10 cellular contexts compared by ENCODE assay signal in genomic region chr15:82808634-82809041, GRCh38. TPM values are rescaled to one million over a fixed set of nuclear protein-coding genes. Genes with fewer than 3 reads are reported as not detected.
DNase-seq lines count a peak whose midpoint lies in the region; ATAC-seq and TF ChIP-seq lines count a peak whose summit lies in the region.
"Had no signal": no experiment of that assay in that cellular context is flagged by ENCODE, and none has a peak within 500 bp of the region (broad histone marks: within the 10 kb centered on the region; RNA-seq: fewer than 3 reads in every experiment).

No MANE protein-coding gene starts in this region.

- intact Hi-C loops in Calu3 (cut with micrococcal nuclease; ENCODE audit: unreplicated experiment) (loop anchor here (2.0 to 5.0 kb wide), 2 partner anchors 58 to 161 kb away; partner anchors contain the start of gene CPEB1), dorsolateral prefrontal cortex (cut with DNase I) (loop anchor here (1.0 to 10.0 kb wide), 5 partner anchors 58 to 268 kb away; partner anchors contain the start of genes RAMAC (in 2 of the 2) and RPS17 (in 1 of the 2))

- H4K8ac ChIP-seq in mesendoderm (ENCODE audit: low read depth, low read length) = no peak overlapping the region

- peak overlapping the region; percentile 62 for H3K27ac Mint-ChIP-seq in Calu3 (ENCODE audit: unreplicated experiment)

- H3K4me3 Mint-ChIP-seq in Calu3 (ENCODE audit: low read depth, unreplicated experiment) = peak overlapping the region; percentile 96

- H3K27ac ChIP-seq in dorsolateral prefrontal cortex = peak overlapping the region in 25 of 59 donors; percentile 90 to 100 (median 98)
- no peak overlapping the region for H3K27ac ChIP-seq in osteoblast (ENCODE audit: low read depth, low read length)
- H3K27ac ChIP-seq in mesendoderm (ENCODE audit: low read depth, low read length) = no peak overlapping the region
- H3K27ac ChIP-seq: SJSA1 had no signal

- H3K27me3 Mint-ChIP-seq in Calu3 (ENCODE audit: unreplicated experiment) = peaks cover 6% of the 10 kb centered on the region

- H3K4me1 ChIP-seq in osteoblast (ENCODE audit: insufficient read depth, low read length) (peaks cover 10% of the 10 kb centered on the region), mesendoderm (ENCODE audit: control insufficient read depth, low read depth, low read length) (no peaks in the 10 kb centered on the region)

- no peak overlapping the region for H2BK5ac ChIP-seq in mesendoderm (ENCODE audit: low read length)

- H3K79me1 ChIP-seq in mesendoderm (ENCODE audit: low read length) = peaks cover 1% of the 10 kb centered on the region

- no TSS peak for BruUV-seq in Calu3 (replicated peaks; lab: Mats Ljungman, UMichigan)

- H3K9me3 Mint-ChIP-seq in Calu3 (ENCODE audit: low read depth, unreplicated experiment) = no peaks in the 10 kb centered on the region

- DNase-seq in Calu3 = peak; percentile 38
- peak; percentile 2 for DNase-seq in NCI-H69 (lab: John Stamatoyannopoulos, UW)
- no peak for DNase-seq in dorsolateral prefrontal cortex
- peak; percentile 19 for DNase-seq in osteoblast (ENCODE audit: insufficient read length, low spot score, missing footprints)
- no peak for DNase-seq in mesendoderm
- no peak for DNase-seq in anterior cingulate cortex (lab: John Stamatoyannopoulos, UW)

- no peak overlapping the region for H3K9ac ChIP-seq in mesendoderm (ENCODE audit: low read length)

- peaks cover 11% of the 10 kb centered on the region for H3K36me3 ChIP-seq in osteoblast (ENCODE audit: insufficient read depth, low read length)
- no peaks in the 10 kb centered on the region for H3K36me3 ChIP-seq in mesendoderm (ENCODE audit: control insufficient read depth, insufficient read depth, low read length)

- peaks cover 3% of the 10 kb centered on the region for H4K20me1 ChIP-seq in osteoblast (ENCODE audit: insufficient read depth, low read length)

- WGBS in mesendoderm (ENCODE audit: extremely low coverage, insufficient coverage, low lambda C conversion rate) = no CpG with 5 or more reads among the region's 9 CpGs

- no peak overlapping the region for H2AFZ ChIP-seq in osteoblast (ENCODE audit: low read length)

- no peaks in the 10 kb centered on the region for H3K9me3 ChIP-seq in osteoblast (ENCODE audit: low read depth, low read length)
- H3K9me3 ChIP-seq: SJSA1 had no signal

- no peak overlapping the region for H3K56ac ChIP-seq in mesendoderm (ENCODE audit: low read length)

- H3K79me2 ChIP-seq in osteoblast (ENCODE audit: insufficient read depth, low read length) (peaks cover 34% of the 10 kb centered on the region), mesendoderm (ENCODE audit: control insufficient read depth, insufficient read depth, low read length) (no peaks in the 10 kb centered on the region)

- H3K4me2 ChIP-seq in osteoblast (ENCODE audit: insufficient read depth, low read length) = peak overlapping the region; percentile 53
- no peak overlapping the region for H3K4me2 ChIP-seq in mesendoderm (ENCODE audit: low read length)

- H2BK120ac ChIP-seq in mesendoderm (ENCODE audit: low read depth, low read length) = no peak overlapping the region

- no peak overlapping the region for H2BK15ac ChIP-seq in mesendoderm (replicated peaks; ENCODE audit: low read depth)

- peak overlapping the region in 35 of 59 donors; percentile 64 to 95 (median 87) for H3K4me3 ChIP-seq in dorsolateral prefrontal cortex
- H3K4me3 ChIP-seq in osteoblast (ENCODE audit: insufficient read depth, low read length) = no peak overlapping the region
- H3K4me3 ChIP-seq in mesendoderm (ENCODE audit: low read length) = no peak overlapping the region

- no peak overlapping the region for H3K18ac ChIP-seq in mesendoderm (ENCODE audit: low read length)

- peaks cover 42% of the 10 kb centered on the region for H3K36me3 Mint-ChIP-seq in Calu3 (ENCODE audit: insufficient read depth, unreplicated experiment)

- peaks cover 12% of the 10 kb centered on the region for H3K4me1 Mint-ChIP-seq in Calu3 (ENCODE audit: low read depth, unreplicated experiment)

- H4K5ac ChIP-seq in mesendoderm (ENCODE audit: low read length) = no peak overlapping the region

- H3K27me3 ChIP-seq in dorsolateral prefrontal cortex = no peaks in the 10 kb centered on the region
- H3K27me3 ChIP-seq in osteoblast (ENCODE audit: insufficient read depth, low read length) = no peaks in the 10 kb centered on the region
- no peaks in the 10 kb centered on the region for H3K27me3 ChIP-seq in mesendoderm (ENCODE audit: insufficient read depth, low read length, poor library complexity)

- H3K4ac ChIP-seq in mesendoderm (ENCODE audit: low read depth, low read length) = no peak overlapping the region

- H2AK5ac ChIP-seq in mesendoderm (ENCODE audit: low read length) = no peak overlapping the region

- CTCF ChIA-PET in Calu3 (lab: Charles Lee) = interaction anchor here (0.6 to 0.8 kb wide), 3 partner anchors 12 to 269 kb away, joined by 3 to 6 read pairs (median 3); partner anchors contain the start of gene RPS17

- no peak for TF ChIP-seq CTCF in Calu3 (IDR thresholded peaks at IDR 0.05; ENCODE audit: unreplicated experiment)
- no peak for TF ChIP-seq CTCF in dorsolateral prefrontal cortex (IDR thresholded peaks at IDR 0.05 in 54 of 56, conservative IDR thresholded peaks at IDR 0.05 in 2 of 56; ENCODE audit: low read depth in 1 of 56, partially characterized antibody in 56 of 56)
- no peak for TF ChIP-seq CTCF in osteoblast (IDR thresholded peaks at IDR 0.05; ENCODE audit: extremely low read depth, low read depth, low read length)

- no peak overlapping the region for H3K23ac ChIP-seq in mesendoderm (ENCODE audit: low read length)

- ATAC-seq in HG03520 (IDR thresholded peaks at IDR 0.05; ENCODE audit: unreplicated experiment) = no peak
- no peak for ATAC-seq in HG02981 (IDR thresholded peaks at IDR 0.05; ENCODE audit: unreplicated experiment)

RNA-seq across cellular contexts. Expression of gene WHAMM, which starts 0.8 kb away (rescaled TPM):
- 12.1 and 12.5 TPM in 2 replicates for total RNA-seq in Calu3 (2022)
- 10 to 100 TPM in 89 of 120 experiments, 1 to 10 TPM in 31; 7.8 to 16.0 (median 11.1) TPM for total RNA-seq in dorsolateral prefrontal cortex
- total RNA-seq in osteoblast = 8.0 and 8.3 TPM in 2 replicates
- 1.8 TPM for polyA plus RNA-seq in mesendoderm (2013, experiment 1 of 2)
- polyA plus RNA-seq in mesendoderm (2013, experiment 2 of 2) = 2.3 TPM

RNA-seq across cellular contexts. Expression of gene FSD2, which starts 2.8 kb away (rescaled TPM):
- total RNA-seq in Calu3 (2022) (not detected in 2 replicates), dorsolateral prefrontal cortex (under 1 TPM in 8 of 120 experiments, not detected in 112; 0.04 to 0.31 (median 0.13) TPM), osteoblast (not detected in 2 replicates)
- under 0.01 TPM for polyA plus RNA-seq in mesendoderm (2013, experiment 1 of 2)
- not detected for polyA plus RNA-seq in mesendoderm (2013, experiment 2 of 2)
- total RNA-seq: posterior vena cava, SJSA1 had no signal

Comparison
In these comparisons a context has a peak if more than half of its experiments do, and no peak if none do; other contexts are left out.
1. DNase-seq: peak in Calu3 (single experiment), NCI-H69 (single experiment) and osteoblast (single experiment); none in dorsolateral prefrontal cortex (0 of 10), mesendoderm (single experiment) and anterior cingulate cortex (0 of 58).
2. H3K4me3 ChIP-seq: peak in dorsolateral prefrontal cortex (35 of 59); none in osteoblast (single experiment) and mesendoderm (single experiment).